In the genomic region with DNA sequence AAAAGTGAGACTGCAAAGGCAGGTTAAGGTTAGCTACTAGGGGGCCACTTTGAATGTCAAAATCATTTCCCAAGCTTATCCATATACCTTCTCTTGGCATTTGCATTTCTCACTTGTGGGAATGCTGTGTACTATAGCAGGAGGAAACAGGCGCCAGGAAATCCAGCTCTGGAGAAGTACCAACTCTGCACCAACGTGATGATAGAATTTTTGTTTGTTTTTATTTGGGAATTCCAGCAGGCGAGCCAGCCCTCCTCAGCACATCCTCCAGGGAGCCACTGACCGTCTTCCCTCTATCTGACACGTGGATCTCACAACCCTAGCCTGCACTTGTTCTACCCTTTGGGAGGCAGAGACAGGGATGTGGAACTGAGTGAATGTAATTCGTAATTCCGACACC, we compare ENCODE assay signal across 20 cellular contexts.
"Had no signal": no experiment of that assay in that cellular context is flagged by ENCODE, and none has a peak within 500 bp of the region (broad histone marks: within the 10 kb centered on the region; RNA-seq: fewer than 3 reads in every experiment).

No MANE protein-coding gene starts in this region.

- H3K36me3 Mint-ChIP-seq: mesothelial cell of epicardium; naive B cell; natural killer cell treated with Interleukin-12 subunit alpha and Interleukin-12 subunit beta and Interleukin-15 and Interleukin-18, amount 100 ng/mL, for 72 hours; neural progenitor cell had no signal

- H3K27ac Mint-ChIP-seq: mesothelial cell of epicardium; naive B cell; natural killer cell treated with Interleukin-12 subunit alpha and Interleukin-12 subunit beta and Interleukin-15 and Interleukin-18, amount 100 ng/mL, for 72 hours; neural progenitor cell had no signal

- H3K4me3 Mint-ChIP-seq: mesothelial cell of epicardium; naive B cell; natural killer cell treated with Interleukin-12 subunit alpha and Interleukin-12 subunit beta and Interleukin-15 and Interleukin-18, amount 100 ng/mL, for 72 hours; neural progenitor cell had no signal

- DNase-seq: cerebellar nuclear complex; cortex of kidney; foreskin keratinocyte; heart left ventricle; kidney; left cardiac atrium; left lung; mucosa of descending colon; naive B cell; stimulated activated CD4-positive, alpha-beta T cell treated with anti-CD3 and anti-CD28 coated beads, Interleukin-12 subunit alpha, Interleukin-12 subunit beta, amount 100 ng/mL, for 4 hours; stimulated activated CD4-positive, alpha-beta T cell treated with anti-CD3 and anti-CD28 coated beads, Interleukin-1b, Interleukin-23, amount 100 ng/mL, for 48 hours; stimulated activated CD4-positive, alpha-beta T cell treated with anti-CD3 and anti-CD28 coated beads, Interleukin-4, amount 100 ng/mL, for 1 hour; stimulated activated CD8-positive, alpha-beta memory T cell treated with anti-CD3 and anti-CD28 coated beads, Interleukin-4, amount 100 ng/mL, for 48 hours; stimulated activated naive CD4-positive, alpha-beta T cell; stomach; thyroid gland; trophoblast cell had no signal

- H3K4me1 Mint-ChIP-seq: mesothelial cell of epicardium, naive B cell, neural progenitor cell had no signal
